ENCODE assay signal across 11 cellular contexts in genomic region chr13:113110852-113111315, GRCh38. TPM values are rescaled to one million over a fixed set of nuclear protein-coding genes. Genes with fewer than 3 reads are reported as not detected.
A peak's percentile ranks its signal among the peaks of the same experiment; 100 is the strongest.
DNase-seq lines count a peak whose midpoint lies in the region; ATAC-seq and TF ChIP-seq lines count a peak whose summit lies in the region.
"Had no signal": no experiment of that assay in that cellular context is flagged by ENCODE, and none has a peak within 500 bp of the region (broad histone marks: within the 10 kb centered on the region; RNA-seq: fewer than 3 reads in every experiment).

No MANE protein-coding gene starts in this region.

- 37% methylated on average over 49 of the region's 49 CpGs for WGBS in ectodermal cell, 2 experiments
- WGBS in mesodermal cell (ENCODE audit: insufficient coverage in 2 of 2), 2 experiments, result 34 to 37% methylated on average over 43 to 48 of the region's 49 CpGs

- peaks cover 4% of the 10 kb centered on the region for H3K4me1 Mint-ChIP-seq in activated CD8-positive, alpha-beta T cell treated with anti-CD3 and anti-CD28 coated beads for 36 hours (ENCODE audit: low read depth)
- peaks cover 3% of the 10 kb centered on the region for H3K4me1 Mint-ChIP-seq in activated CD8-positive, alpha-beta T cell treated with anti-CD3 and anti-CD28 coated beads, Interleukin-2, amount 10 ng/mL, durations not matched to agents 7 days and 5 days (ENCODE audit: low read depth)

- H3K9ac ChIP-seq in subcutaneous abdominal adipose tissue (ENCODE audit: low read length in 5 of 5), result no peak overlapping the region

- intact Hi-C loops in activated CD8-positive, alpha-beta T cell treated with anti-CD3 and anti-CD28 coated beads for 36 hours (cut with micrococcal nuclease), result no loop called here

- no peak overlapping the region for H3K27ac ChIP-seq in ectodermal cell (ENCODE audit: insufficient read depth, low read depth, low read length, poor library complexity, severe bottlenecking)
- H3K27ac ChIP-seq in mesodermal cell (ENCODE audit: low read depth, low read length, severe bottlenecking), result no peak overlapping the region
- no peak overlapping the region for H3K27ac ChIP-seq in subcutaneous abdominal adipose tissue (ENCODE audit: low read depth, low read length)
- H3K27ac ChIP-seq: cardiac muscle cell had no signal

- peak overlapping the region; percentile 25 for H3K4me3 ChIP-seq in ectodermal cell (ENCODE audit: insufficient read depth, low read depth, low read length)
- peak overlapping the region; percentile 35 for H3K4me3 ChIP-seq in mesodermal cell (ENCODE audit: extremely low read depth, insufficient read depth, low read length, poor library complexity, severe bottlenecking)
- peak overlapping the region in 4 of 5 donors; percentile 13 to 55 (median 42) for H3K4me3 ChIP-seq in subcutaneous abdominal adipose tissue (ENCODE audit: low read depth in 1 of 5, low read length in 5 of 5)
- H3K4me3 ChIP-seq: cardiac muscle cell had no signal

- H3K36me3 ChIP-seq in ectodermal cell (ENCODE audit: control insufficient read depth, insufficient read depth, low read length) (no peaks in the 10 kb centered on the region), mesodermal cell (ENCODE audit: control insufficient read depth, insufficient read depth, low read length) (no peaks in the 10 kb centered on the region), subcutaneous abdominal adipose tissue (ENCODE audit: control insufficient read depth in 5 of 5, insufficient read depth in 5 of 5, low read length in 5 of 5) (no peaks in the 10 kb centered on the region)
- H3K36me3 ChIP-seq: cardiac muscle cell had no signal

- H3K36me3 Mint-ChIP-seq in activated CD8-positive, alpha-beta T cell treated with anti-CD3 and anti-CD28 coated beads for 36 hours (ENCODE audit: low read depth), result peaks cover 2% of the 10 kb centered on the region
- H3K36me3 Mint-ChIP-seq in activated CD8-positive, alpha-beta T cell treated with anti-CD3 and anti-CD28 coated beads, Interleukin-2, amount 10 ng/mL, durations not matched to agents 7 days and 5 days (ENCODE audit: low read depth), result peaks cover 1% of the 10 kb centered on the region

- POLR2A ChIA-PET in activated CD8-positive, alpha-beta T cell treated with anti-CD3 and anti-CD28 coated beads for 36 hours (lab: Charles Lee), result no interaction called here
- POLR2A ChIA-PET in activated CD8-positive, alpha-beta T cell treated with anti-CD3 and anti-CD28 coated beads, Interleukin-2, amount 10 ng/mL, durations not matched to agents 7 days and 5 days (lab: Charles Lee), result no interaction called here

- H3K27ac Mint-ChIP-seq in activated CD8-positive, alpha-beta T cell treated with anti-CD3 and anti-CD28 coated beads for 36 hours, result no peak overlapping the region
- H3K27ac Mint-ChIP-seq in activated CD8-positive, alpha-beta T cell treated with anti-CD3 and anti-CD28 coated beads, Interleukin-2, amount 10 ng/mL, durations not matched to agents 7 days and 5 days, result no peak overlapping the region

- H3K4me3 Mint-ChIP-seq in activated CD8-positive, alpha-beta T cell treated with anti-CD3 and anti-CD28 coated beads for 36 hours, result peak overlapping the region; percentile 37
- H3K4me3 Mint-ChIP-seq in activated CD8-positive, alpha-beta T cell treated with anti-CD3 and anti-CD28 coated beads, Interleukin-2, amount 10 ng/mL, durations not matched to agents 7 days and 5 days, result no peak overlapping the region

- H3K9me3 ChIP-seq in ectodermal cell (ENCODE audit: control insufficient read depth, low read length) (no peaks in the 10 kb centered on the region), mesodermal cell (ENCODE audit: control insufficient read depth, low read length) (no peaks in the 10 kb centered on the region), subcutaneous abdominal adipose tissue (ENCODE audit: control insufficient read depth in 5 of 5, low read length in 5 of 5) (no peaks in the 10 kb centered on the region)

- H3K4me1 ChIP-seq in ectodermal cell (ENCODE audit: control insufficient read depth, insufficient read depth, low read length) (peaks cover 3% of the 10 kb centered on the region), mesodermal cell (ENCODE audit: control insufficient read depth, insufficient read depth, low read length, poor library complexity, severe bottlenecking) (peaks cover under 1% of the 10 kb centered on the region), subcutaneous abdominal adipose tissue (ENCODE audit: control insufficient read depth in 5 of 5, insufficient read depth in 5 of 5, low read length in 5 of 5) (peaks cover 2 to 18% (median 15%) of the 10 kb centered on the region in 5 donors)

- CTCF ChIA-PET in activated CD8-positive, alpha-beta T cell treated with anti-CD3 and anti-CD28 coated beads for 36 hours (lab: Charles Lee), result no interaction called here
- CTCF ChIA-PET in activated CD8-positive, alpha-beta T cell treated with anti-CD3 and anti-CD28 coated beads, Interleukin-2, amount 10 ng/mL, durations not matched to agents 7 days and 5 days (lab: Charles Lee), result no interaction called here

- peaks cover 3% of the 10 kb centered on the region for H3K27me3 Mint-ChIP-seq in activated CD8-positive, alpha-beta T cell treated with anti-CD3 and anti-CD28 coated beads for 36 hours
- peaks cover 4% of the 10 kb centered on the region for H3K27me3 Mint-ChIP-seq in activated CD8-positive, alpha-beta T cell treated with anti-CD3 and anti-CD28 coated beads, Interleukin-2, amount 10 ng/mL, durations not matched to agents 7 days and 5 days (ENCODE audit: low read depth)

- H3K9me3 Mint-ChIP-seq in activated CD8-positive, alpha-beta T cell treated with anti-CD3 and anti-CD28 coated beads for 36 hours, result no peaks in the 10 kb centered on the region
- no peaks in the 10 kb centered on the region for H3K9me3 Mint-ChIP-seq in activated CD8-positive, alpha-beta T cell treated with anti-CD3 and anti-CD28 coated beads, Interleukin-2, amount 10 ng/mL, durations not matched to agents 7 days and 5 days (ENCODE audit: insufficient read depth)

- TF ChIP-seq CTCF in activated CD8-positive, alpha-beta T cell treated with anti-CD3 and anti-CD28 coated beads for 36 hours (IDR thresholded peaks at IDR 0.05), result no peak

- H3K27me3 ChIP-seq in ectodermal cell (ENCODE audit: control insufficient read depth, insufficient read depth, low read length, poor library complexity, severe bottlenecking) (peaks cover 40% of the 10 kb centered on the region), subcutaneous abdominal adipose tissue (ENCODE audit: control insufficient read depth in 5 of 5, insufficient read depth in 4 of 5, low read length in 5 of 5) (peaks cover 15 to 34% (median 27%) of the 10 kb centered on the region in 5 donors)

- ATAC-seq in activated CD8-positive, alpha-beta T cell treated with anti-CD3 and anti-CD28 coated beads for 36 hours, result peak; percentile 13
- no peak for ATAC-seq in activated CD8-positive, alpha-beta T cell treated with anti-CD3 and anti-CD28 coated beads, Interleukin-2, amount 10 ng/mL, durations not matched to agents 7 days and 5 days
- ATAC-seq in HG02852 (IDR thresholded peaks at IDR 0.05; ENCODE audit: unreplicated experiment) (no peak), GM21723 (IDR thresholded peaks at IDR 0.05; ENCODE audit: unreplicated experiment) (no peak)

- DNase-seq in activated CD8-positive, alpha-beta T cell treated with anti-CD3 and anti-CD28 coated beads for 36 hours, result no peak
- DNase-seq in activated CD8-positive, alpha-beta T cell treated with anti-CD3 and anti-CD28 coated beads, Interleukin-2, amount 10 ng/mL, durations not matched to agents 7 days and 5 days, result no peak
- no peak for DNase-seq in activated CD4-positive, CD25-positive, alpha-beta regulatory T cell (lab: John Stamatoyannopoulos, UW)
- DNase-seq: ACHN had no signal

RNA-seq across cellular contexts. Expression of gene F7, which starts 5.3 kb away (rescaled TPM):
- total RNA-seq in activated CD8-positive, alpha-beta T cell treated with anti-CD3 and anti-CD28 coated beads for 36 hours, result under 1 TPM; 0.20 to 0.45 TPM
- total RNA-seq in activated CD8-positive, alpha-beta T cell treated with anti-CD3 and anti-CD28 coated beads, Interleukin-2, amount 10 ng/mL, durations not matched to agents 7 days and 5 days, result not detected
- 0.59 TPM for polyA plus RNA-seq in ectodermal cell (2013, experiment 1 of 4)
- polyA plus RNA-seq in ectodermal cell (2013, experiment 2 of 4), result 0.41 TPM
- 0.80 TPM for polyA plus RNA-seq in ectodermal cell (2013, experiment 3 of 4)
- 0.45 TPM for polyA plus RNA-seq in ectodermal cell (2013, experiment 4 of 4)
- 0.70 TPM for polyA plus RNA-seq in mesodermal cell (2013, experiment 1 of 2)
- 0.76 TPM for polyA plus RNA-seq in mesodermal cell (2013, experiment 2 of 2)
- total RNA-seq: ureter had no signal
- polyA plus RNA-seq: cardiac muscle cell had no signal

RNA-seq across cellular contexts. Expression of gene F10, which starts 11.7 kb away (rescaled TPM):
- not detected for total RNA-seq in activated CD8-positive, alpha-beta T cell treated with anti-CD3 and anti-CD28 coated beads for 36 hours
- total RNA-seq in activated CD8-positive, alpha-beta T cell treated with anti-CD3 and anti-CD28 coated beads, Interleukin-2, amount 10 ng/mL, durations not matched to agents 7 days and 5 days, result not detected
- polyA plus RNA-seq in ectodermal cell (2013, experiment 1 of 4), result 4.0 TPM
- 7.2 TPM for polyA plus RNA-seq in ectodermal cell (2013, experiment 2 of 4)
- 6.2 TPM for polyA plus RNA-seq in ectodermal cell (2013, experiment 3 of 4)
- 7.4 TPM for polyA plus RNA-seq in ectodermal cell (2013, experiment 4 of 4)
- polyA plus RNA-seq in mesodermal cell (2013, experiment 1 of 2), result 13.0 TPM
- polyA plus RNA-seq in mesodermal cell (2013, experiment 2 of 2), result 10.2 TPM

RNA-seq across cellular contexts. Expression of gene PROZ, which starts 47.6 kb away (rescaled TPM):
- not detected for total RNA-seq in activated CD8-positive, alpha-beta T cell treated with anti-CD3 and anti-CD28 coated beads for 36 hours
- not detected for total RNA-seq in activated CD8-positive, alpha-beta T cell treated with anti-CD3 and anti-CD28 coated beads, Interleukin-2, amount 10 ng/mL, durations not matched to agents 7 days and 5 days
- polyA plus RNA-seq in ectodermal cell (2013, experiment 1 of 4), result not detected
- polyA plus RNA-seq in ectodermal cell (2013, experiment 2 of 4), result not detected
- polyA plus RNA-seq in ectodermal cell (2013, experiment 3 of 4), result not detected
- not detected for polyA plus RNA-seq in ectodermal cell (2013, experiment 4 of 4)
- not detected for polyA plus RNA-seq in mesodermal cell (2013, experiment 1 of 2)
- polyA plus RNA-seq in mesodermal cell (2013, experiment 2 of 2), result not detected
- total RNA-seq: cardiac muscle cell, ureter had no signal
